8 cellular contexts compared by ENCODE assay signal in the genomic region with DNA sequence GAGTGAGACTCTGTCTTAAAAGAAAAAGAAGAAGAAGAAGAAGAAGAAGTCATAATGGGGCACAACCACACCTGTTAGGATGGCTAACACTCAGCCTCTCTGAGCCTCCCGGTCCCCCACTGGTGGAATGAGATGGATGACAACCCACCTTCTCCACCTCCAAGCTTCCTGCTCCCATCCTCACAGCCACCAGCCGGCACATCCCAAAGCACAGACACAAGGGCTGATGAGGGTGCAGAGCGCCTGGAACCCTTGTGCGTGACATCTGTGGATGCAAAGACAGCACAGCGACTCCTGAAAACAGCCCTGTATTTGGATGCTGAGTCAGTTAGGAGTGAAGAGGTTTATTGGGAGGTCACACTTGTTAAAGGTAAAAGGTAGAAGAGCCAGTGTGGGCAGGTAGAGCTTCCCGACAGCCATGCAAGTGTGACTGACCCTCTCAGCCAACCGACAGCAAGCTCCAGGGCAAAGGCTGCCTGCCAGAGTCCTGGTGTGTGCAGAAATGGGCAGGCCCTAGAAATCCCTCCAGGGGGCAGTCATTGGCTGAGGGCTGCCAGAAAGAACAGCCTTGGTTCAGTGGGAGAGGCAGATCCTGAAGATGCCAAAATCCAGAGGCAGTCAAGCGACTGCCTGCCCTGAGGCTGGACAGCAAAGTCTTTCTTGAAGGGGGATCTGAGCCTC. TPM values are rescaled to one million over a fixed set of nuclear protein-coding genes. Genes with fewer than 3 reads are reported as not detected.
A peak's percentile ranks its signal among the peaks of the same experiment; 100 is the strongest.
DNase-seq lines count a peak whose midpoint lies in the region; ATAC-seq and TF ChIP-seq lines count a peak whose summit lies in the region.

No MANE protein-coding gene starts in this region.

- H3K36me3 ChIP-seq in left ventricle myocardium inferior, result no peaks in the 10 kb centered on the region

- H3K36me3 Mint-ChIP-seq in mesothelial cell of epicardium, result no peaks in the 10 kb centered on the region

- no peaks in the 10 kb centered on the region for H3K4me1 Mint-ChIP-seq in mesothelial cell of epicardium

- no peak for ATAC-seq in GM21447 (IDR thresholded peaks at IDR 0.05; ENCODE audit: unreplicated experiment)

- intact Hi-C loops in left ventricle myocardium inferior (cut with micrococcal nuclease), result no loop called here

- H3K27ac Mint-ChIP-seq in mesothelial cell of epicardium, result no peak overlapping the region

- H3K27ac ChIP-seq in left ventricle myocardium inferior (replicated peaks), result no peak overlapping the region

- in situ Hi-C loops in SK-MEL-5 (cut with HindIII; ENCODE audit: low pct_unique_long_range_greater_than_20kb, low sequenced_read_pairs), result no loop called here
- in situ Hi-C loops in GM13976 (cut with MboI; ENCODE audit: low sequenced_read_pairs, unreplicated experiment), result no loop called here

- DNase-seq in DMS53 treated with DMSO at 0.1 percent for 48 hours (lab: John Stamatoyannopoulos, UW; ENCODE audit: unreplicated experiment) (peak; percentile 60), HT-29 (ENCODE audit: low spot score) (peak; percentile 66), SK-MEL-5 (ENCODE audit: low read depth, low spot score) (peak; percentile 77), left ventricle myocardium inferior (peak; percentile 26), mesothelial cell of epicardium (ENCODE audit: low spot score in 2 of 2, unreplicated experiment in 2 of 2) (no peak), GM13976 (ENCODE audit: low spot score) (no peak), middle frontal gyrus (ENCODE audit: extremely low spot score, low spot score) (no peak)

- H3K9me3 ChIP-seq in left ventricle myocardium inferior (replicated peaks), result peaks cover 12% of the 10 kb centered on the region

- H3K4me3 ChIP-seq in left ventricle myocardium inferior, result no peak overlapping the region

- no peaks in the 10 kb centered on the region for H3K9me3 Mint-ChIP-seq in mesothelial cell of epicardium

- peaks cover 23% of the 10 kb centered on the region for H3K4me1 ChIP-seq in left ventricle myocardium inferior

- peaks cover 66% of the 10 kb centered on the region for H3K27me3 Mint-ChIP-seq in mesothelial cell of epicardium (ENCODE audit: low read depth)

- TF ChIP-seq CTCF in left ventricle myocardium inferior (IDR thresholded peaks at IDR 0.05; ENCODE audit: borderline replicate concordance) (peak; percentile 51), mesothelial cell of epicardium (IDR thresholded peaks at IDR 0.05; ENCODE audit: unreplicated experiment) (no peak), GM13976 (IDR thresholded peaks at IDR 0.05; ENCODE audit: borderline replicate concordance, control extremely low read depth, extremely low read depth, insufficient read depth, missing control alignments) (no peak)

- H3K4me3 Mint-ChIP-seq in mesothelial cell of epicardium, result no peak overlapping the region

- H3K27me3 ChIP-seq in left ventricle myocardium inferior (ENCODE audit: low read depth), result peaks cover 45% of the 10 kb centered on the region

RNA-seq across cellular contexts. Expression of gene MAN2B2, which starts 26.6 kb away (rescaled TPM):
- 24.8 and 28.5 TPM in 2 replicates for total RNA-seq in HT-29 (2014; rRNA removed; shearing (Covaris generic))
- 12.4 and 15.5 TPM in 2 replicates for total RNA-seq in SK-MEL-5 (2014; rRNA removed; shearing (Covaris generic))
- 30.6 and 38.0 TPM in 2 replicates for polyA plus RNA-seq in SK-MEL-5 (2015; cell fraction: cytosol; rRNA removed)
- 13.2 and 17.7 TPM in 2 replicates for polyA plus RNA-seq in SK-MEL-5 (2015; cell fraction: nucleus; rRNA removed)
- total RNA-seq in left ventricle myocardium inferior (18.5 TPM), mesothelial cell of epicardium (23.2 to 24.6 TPM (median 24.0 TPM) in 3 replicates)

Comparison
In these comparisons a context has a peak if more than half of its experiments do, and no peak if none do; other contexts are left out.
1. DNase-seq: peak in DMS53 treated with DMSO at 0.1 percent for 48 hours (single experiment), HT-29 (single experiment), SK-MEL-5 (single experiment) and left ventricle myocardium inferior (single experiment); none in mesothelial cell of epicardium (0 of 2), GM13976 (single experiment) and middle frontal gyrus (single experiment).